ENCODE assay signal across 21 cellular contexts in genomic region chr10:131046194-131046593, GRCh38.
"Had no signal": no experiment of that assay in that cellular context is flagged by ENCODE, and none has a peak within 500 bp of the region (broad histone marks: within the 10 kb centered on the region; RNA-seq: fewer than 3 reads in every experiment).

No MANE protein-coding gene starts in this region.

- ATAC-seq: K562 had no signal

- H3K9ac ChIP-seq: KMS-11 had no signal

- H3K4me1 Mint-ChIP-seq: IgD-negative memory B cell had no signal

- H3K4me3 Mint-ChIP-seq: IgD-negative memory B cell had no signal

- H3K27me3 Mint-ChIP-seq: IgD-negative memory B cell had no signal

- H3K27ac Mint-ChIP-seq: IgD-negative memory B cell had no signal

- H3K4me3 ChIP-seq: K562, SJSA1, SK-N-MC had no signal

- H3K27ac ChIP-seq: HL-60, KMS-11, SJSA1, SK-N-MC had no signal

- FAIRE-seq: K562, RCC 7860 had no signal

- H3K4me2 ChIP-seq: KMS-11 had no signal

- H3K27me3 ChIP-seq: SJSA1 had no signal

- H3K4me1 ChIP-seq: SJSA1 had no signal

- H3K36me3 ChIP-seq: SJSA1 had no signal

- DNase-seq: Kasumi-1, MM.1S, NCI-H1092 treated with DMSO at 0.1 percent for 48 hours, NCI-H1436, NCI-H187, NCI-H2029, NCI-H2081 treated with DMSO at 0.1 percent for 48 hours, NCI-H2227 treated with DMSO at 0.1 percent for 48 hours, NCI-H524, NCI-H69, NCI-H774, Right ventricle myocardium superior, RPMI8226, SIG-M5 had no signal
